In the genomic region with DNA sequence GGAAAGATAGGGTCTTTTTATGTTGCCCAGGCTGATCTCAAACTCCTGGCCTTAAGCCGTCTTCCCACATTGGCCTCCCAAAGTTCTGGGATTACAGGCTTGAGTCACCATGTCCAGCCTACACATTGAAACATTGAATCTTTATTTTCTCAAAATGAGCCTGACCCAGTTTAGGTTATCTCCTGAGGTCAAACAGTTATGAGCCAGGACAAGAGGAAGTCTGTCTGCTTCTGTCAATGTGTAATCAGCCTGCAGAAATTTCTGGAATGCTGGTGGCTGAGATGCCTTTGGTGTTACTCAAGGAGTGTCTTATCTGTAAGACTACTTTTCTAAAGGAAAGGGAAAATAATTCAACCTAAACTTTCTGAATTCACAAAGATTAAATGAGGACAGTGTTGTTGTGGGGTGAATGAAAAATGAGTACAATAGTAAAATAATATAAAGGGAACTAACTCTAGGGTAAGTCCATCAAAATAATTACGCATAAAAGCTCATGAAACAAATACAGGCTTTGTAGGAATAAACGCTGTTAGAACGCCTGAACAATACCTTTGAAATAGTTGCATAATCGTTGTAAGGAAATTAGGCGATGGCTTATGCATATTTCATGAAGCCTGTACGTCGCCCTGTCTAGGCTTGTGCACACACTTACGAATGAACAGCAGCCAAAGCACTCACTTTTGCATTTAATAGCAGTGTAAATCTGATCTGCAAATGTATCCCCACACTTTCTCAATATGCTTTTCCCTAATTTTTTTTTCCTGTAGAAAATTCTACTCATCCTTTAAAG, we compare ENCODE assay signal across 10 cellular contexts.
DNase-seq lines count a peak whose midpoint lies in the region; ATAC-seq and TF ChIP-seq lines count a peak whose summit lies in the region.
"Had no signal": no experiment of that assay in that cellular context is flagged by ENCODE, and none has a peak within 500 bp of the region (broad histone marks: within the 10 kb centered on the region; RNA-seq: fewer than 3 reads in every experiment).

No MANE protein-coding gene starts in this region.

- DNase-seq in GM03348 (ENCODE audit: low spot score) (peak; percentile 25), Panc1 (ENCODE audit: low read depth, low spot score) (no peak), fibroblast of mammary gland (ENCODE audit: low read depth) (peak; percentile 53), neuronal stem cell (ENCODE audit: low spot score) (peak; percentile 14), NCI-H1694 treated with DMSO at 0.1 percent for 48 hours (lab: John Stamatoyannopoulos, UW) (no peak), NCI-H2107 (lab: John Stamatoyannopoulos, UW) (no peak), thyroid gland (no peak)

- H2BK15ac ChIP-seq in neuronal stem cell (ENCODE audit: low read length) = no peak overlapping the region

- no peaks in the 10 kb centered on the region for H3K36me3 ChIP-seq in Panc1 (ENCODE audit: control insufficient read depth, insufficient read depth, low read length)
- no peaks in the 10 kb centered on the region for H3K36me3 ChIP-seq in neuronal stem cell (replicated peaks in 1 of 2; ENCODE audit: control insufficient read depth in 2 of 2, insufficient read depth in 2 of 2, low read length in 2 of 2)
- H3K36me3 ChIP-seq in thyroid gland = no peaks in the 10 kb centered on the region
- H3K36me3 ChIP-seq: tibial nerve had no signal

- no TSS peak for BruUV-seq in Panc1 (replicated peaks; lab: Mats Ljungman, UMichigan)

- no peak overlapping the region for H3K4me2 ChIP-seq in neuronal stem cell (ENCODE audit: insufficient read depth, low read length, poor library complexity, severe bottlenecking)

- POLR2A ChIA-PET in Panc1 (lab: Charles Lee) = no interaction called here

- TF ChIP-seq CTCF in Panc1 (IDR thresholded peaks at IDR 0.05) (no peak), fibroblast of mammary gland (conservative IDR thresholded peaks at IDR 0.05; ENCODE audit: control insufficient read depth, insufficient read depth, low read depth, low read length) (no peak), thyroid gland (IDR thresholded peaks at IDR 0.05) (no peak)

- no peak overlapping the region for H3K23ac ChIP-seq in neuronal stem cell (ENCODE audit: low read depth, low read length, poor library complexity)

- H2BK5ac ChIP-seq in neuronal stem cell (ENCODE audit: low read length) = no peak overlapping the region

- no peak overlapping the region; the same call in 1 of the 2 replicates for H3K27ac ChIP-seq in Panc1 (ENCODE audit: low read length)
- no peak overlapping the region for H3K27ac ChIP-seq in neuronal stem cell (replicated peaks; ENCODE audit: low read length)
- H3K27ac ChIP-seq in thyroid gland = no peak overlapping the region
- H3K27ac ChIP-seq: tibial nerve had no signal

- no peak for TF ChIP-seq POLR2A in thyroid gland (IDR thresholded peaks at IDR 0.05)

- H4K91ac ChIP-seq in neuronal stem cell (ENCODE audit: low read depth, low read length, poor library complexity) = no peak overlapping the region

- H4K8ac ChIP-seq in neuronal stem cell (ENCODE audit: low read depth, low read length) = no peak overlapping the region

- no peak overlapping the region for H3K9ac ChIP-seq in neuronal stem cell (ENCODE audit: low read depth, low read length, poor library complexity)

- H3K4ac ChIP-seq in neuronal stem cell (ENCODE audit: low read length) = no peak overlapping the region

- peak overlapping the region; percentile 8 for H2AFZ ChIP-seq in neuronal stem cell (ENCODE audit: low read length)

- no peaks in the 10 kb centered on the region for H3K9me3 ChIP-seq in Panc1 (ENCODE audit: control insufficient read depth, insufficient read depth, low read depth, low read length)
- H3K9me3 ChIP-seq in neuronal stem cell (replicated peaks in 1 of 2; ENCODE audit: control insufficient read depth in 2 of 2, insufficient read depth in 1 of 2, low read depth in 1 of 2, low read length in 2 of 2) = no peaks in the 10 kb centered on the region
- no peaks in the 10 kb centered on the region for H3K9me3 ChIP-seq in thyroid gland
- H3K9me3 ChIP-seq: tibial nerve had no signal

- no peaks in the 10 kb centered on the region for H3K79me1 ChIP-seq in neuronal stem cell (ENCODE audit: low read depth, low read length)

- intact Hi-C loops in Panc1 (cut with micrococcal nuclease; ENCODE audit: unreplicated experiment) (no loop called here), thyroid gland (cut with DNase I) (no loop called here)

- no peak overlapping the region for H2AK5ac ChIP-seq in neuronal stem cell (ENCODE audit: low read depth, low read length)

- WGBS in neuronal stem cell (ENCODE audit: extremely low coverage in 2 of 2, insufficient read length in 2 of 2, insufficient replicate concordance in 1 of 2), 2 donors = no CpG with 5 or more reads among the region's 9 CpGs
- WGBS in thyroid gland, 2 donors = 78 to 83% methylated on average over 9 of the region's 9 CpGs

- CTCF ChIA-PET in Panc1 (lab: Charles Lee) = no interaction called here

- H3K4me3 ChIP-seq in Panc1 (ENCODE audit: low read depth in 2 of 2, low read length in 2 of 2) (no peak overlapping the region), fibroblast of mammary gland (ENCODE audit: control insufficient read depth, low read depth, low read length) (no peak overlapping the region), neuronal stem cell (ENCODE audit: low read length in 2 of 2) (no peak overlapping the region), thyroid gland (replicated peaks in 1 of 3) (no peak overlapping the region)
- H3K4me3 ChIP-seq: GM12878, tibial nerve had no signal

- no peak overlapping the region for H2BK120ac ChIP-seq in neuronal stem cell (ENCODE audit: low read depth, low read length)

- ATAC-seq in Panc1 (peak; percentile 88), HG02642 (IDR thresholded peaks at IDR 0.05; ENCODE audit: poor library complexity, unreplicated experiment) (no peak)
- ATAC-seq: GM12878 had no signal

- H3K14ac ChIP-seq in neuronal stem cell (ENCODE audit: low read length) = no peak overlapping the region

- H2BK12ac ChIP-seq in neuronal stem cell (ENCODE audit: low read length) = no peak overlapping the region

- H3K27me3 ChIP-seq in Panc1 (ENCODE audit: control insufficient read depth, insufficient read depth, low read length) = no peaks in the 10 kb centered on the region
- H3K27me3 ChIP-seq in neuronal stem cell (ENCODE audit: control insufficient read depth in 3 of 3, insufficient read depth in 3 of 3, low read depth in 1 of 3, low read length in 3 of 3) = no peaks in the 10 kb centered on the region
- H3K27me3 ChIP-seq in thyroid gland = no peaks in the 10 kb centered on the region
- H3K27me3 ChIP-seq: tibial nerve had no signal

- in situ Hi-C loops in Panc1 (cut with HindIII; ENCODE audit: low pct_unique_long_range_greater_than_20kb, low sequenced_read_pairs) = no loop called here

- H3K18ac ChIP-seq in neuronal stem cell (ENCODE audit: low read length) = no peak overlapping the region

- H3K4me1 ChIP-seq in Panc1 (ENCODE audit: control insufficient read depth, insufficient read depth, low read length) = no peaks in the 10 kb centered on the region; the same call in 1 of the 2 replicates
- H3K4me1 ChIP-seq in neuronal stem cell (ENCODE audit: control insufficient read depth in 2 of 2, insufficient read depth in 1 of 2, low read depth in 1 of 2, low read length in 2 of 2) = peaks cover 4 to 12% of the 10 kb centered on the region in 2 donors
- no peaks in the 10 kb centered on the region for H3K4me1 ChIP-seq in thyroid gland
- H3K4me1 ChIP-seq: tibial nerve had no signal

Comparison
In these comparisons a context has a peak if more than half of its experiments do, and no peak if none do; other contexts are left out.
1. DNase-seq: peak in GM03348 (single experiment), fibroblast of mammary gland (single experiment) and neuronal stem cell (single experiment); none in Panc1 (single experiment), NCI-H1694 treated with DMSO at 0.1 percent for 48 hours (single experiment), NCI-H2107 (single experiment) and thyroid gland (0 of 2).